Comparison of ENCODE assay signal across 8 cellular contexts in the genomic region with DNA sequence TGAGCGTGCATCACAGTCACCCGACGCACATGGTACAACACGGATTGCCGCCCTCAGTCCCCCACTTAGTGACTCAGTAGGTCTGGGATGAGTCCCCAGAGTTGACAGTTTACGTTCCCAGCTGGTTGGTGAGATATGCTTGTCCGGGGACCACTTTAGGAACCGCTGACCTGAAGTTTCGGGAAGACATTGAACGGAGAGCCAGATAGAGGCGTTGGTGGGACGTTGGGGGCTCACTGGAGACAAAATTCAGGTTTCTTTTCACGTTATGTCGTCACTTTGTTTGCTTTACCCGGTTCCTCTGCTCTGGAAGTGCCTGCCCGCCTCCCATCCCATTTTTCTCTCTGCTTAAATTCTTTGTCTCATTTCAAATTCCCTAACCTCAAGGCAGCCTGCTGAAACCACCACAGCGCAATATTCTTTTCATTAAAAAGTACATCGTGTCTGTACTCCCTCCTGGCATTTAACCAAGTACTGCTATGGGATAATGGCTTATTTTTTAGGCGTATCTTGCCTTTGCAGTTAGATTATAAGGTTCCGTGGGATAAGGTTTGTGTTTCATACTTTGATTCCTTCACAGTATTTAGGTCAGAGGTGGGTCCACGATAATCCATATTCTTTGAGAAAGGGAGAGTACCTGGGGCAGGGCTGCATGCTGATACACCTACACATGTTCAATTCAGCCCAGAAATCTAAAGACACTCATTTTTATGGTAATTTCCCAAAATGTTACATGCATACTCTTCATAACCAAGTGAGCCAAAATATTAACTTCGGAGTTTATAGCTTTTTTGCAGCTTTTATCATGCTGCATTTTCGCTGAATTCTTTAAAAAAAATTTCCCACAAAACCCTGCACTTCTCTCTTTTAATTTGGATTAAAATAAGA.
DNase-seq lines count a peak whose midpoint lies in the region; ATAC-seq and TF ChIP-seq lines count a peak whose summit lies in the region.

No MANE protein-coding gene starts in this region.

- H4K20me1 ChIP-seq in BLaER1: peaks cover 17% of the 10 kb centered on the region
- no peaks in the 10 kb centered on the region for H4K20me1 ChIP-seq in KMS-11 (ENCODE audit: insufficient read depth)

- H3K36me3 ChIP-seq in BLaER1 (peaks cover 18% of the 10 kb centered on the region), KMS-11 (ENCODE audit: insufficient read depth) (peaks cover 3% of the 10 kb centered on the region; the same call in 1 of the 2 replicates), mucosa of rectum (ENCODE audit: control insufficient read depth in 2 of 2, insufficient read depth in 2 of 2, low read length in 2 of 2) (peaks cover 7 to 9% of the 10 kb centered on the region in 2 donors)

- no peaks in the 10 kb centered on the region for H3K27me3 ChIP-seq in BLaER1
- H3K27me3 ChIP-seq in KMS-11 (ENCODE audit: insufficient read depth, low read depth): no peaks in the 10 kb centered on the region
- no peaks in the 10 kb centered on the region for H3K27me3 ChIP-seq in mucosa of rectum (ENCODE audit: control insufficient read depth in 2 of 2, insufficient read depth in 2 of 2, low read length in 2 of 2)

- H3K9me3 ChIP-seq in BLaER1 (peaks cover 6% of the 10 kb centered on the region; the same call in 1 of the 2 replicates), mucosa of rectum (ENCODE audit: control insufficient read depth in 2 of 2, low read length in 2 of 2) (no peaks in the 10 kb centered on the region)

- H3K4me3 ChIP-seq in BLaER1: peak overlapping the region; percentile 80
- peak overlapping the region; percentile 91 for H3K4me3 ChIP-seq in KMS-11 (IDR thresholded peaks at IDR 0.05; ENCODE audit: insufficient read depth, low read depth, low read length)
- peak overlapping the region; percentile 82 to 95 for H3K4me3 ChIP-seq in cardiac fibroblast (replicated peaks in 1 of 2; ENCODE audit: low read depth in 2 of 2, low read length in 2 of 2)
- H3K4me3 ChIP-seq in mucosa of rectum (ENCODE audit: low read length in 2 of 2): peak overlapping the region; percentile 94 to 95

- TF ChIP-seq CTCF in KMS-11 (conservative IDR thresholded peaks at IDR 0.05; ENCODE audit: low read depth, low read length) (no peak), cardiac fibroblast (IDR thresholded peaks at IDR 0.05; ENCODE audit: low read depth, low read length) (no peak)

- ATAC-seq in GM18858 (IDR thresholded peaks at IDR 0.05; ENCODE audit: unreplicated experiment): no peak
- no peak for ATAC-seq in GM21619 (IDR thresholded peaks at IDR 0.05; ENCODE audit: unreplicated experiment)

- H2AFZ ChIP-seq in KMS-11 (ENCODE audit: low read depth): peak overlapping the region; percentile 74

- H3K4me1 ChIP-seq in BLaER1: peaks cover 38% of the 10 kb centered on the region
- H3K4me1 ChIP-seq in KMS-11 (ENCODE audit: low read depth, poor library complexity, severe bottlenecking): peaks cover 15% of the 10 kb centered on the region
- H3K4me1 ChIP-seq in mucosa of rectum (ENCODE audit: control insufficient read depth in 2 of 2, insufficient read depth in 2 of 2, low read length in 2 of 2): peaks cover 9 to 14% of the 10 kb centered on the region in 2 donors

- H3K9ac ChIP-seq in BLaER1 (peak overlapping the region; percentile 74), KMS-11 (peak overlapping the region; percentile 48), mucosa of rectum (ENCODE audit: low read depth in 1 of 2, low read length in 2 of 2) (peak overlapping the region; percentile 74 to 89)

- H3K27ac ChIP-seq in BLaER1: peak overlapping the region; percentile 39
- peak overlapping the region; percentile 34 for H3K27ac ChIP-seq in KMS-11
- H3K27ac ChIP-seq in mucosa of rectum (ENCODE audit: low read depth in 2 of 2, low read length in 2 of 2): peak overlapping the region; percentile 69 to 76

- peak; percentile 23 to 66 for DNase-seq in cardiac fibroblast (ENCODE audit: low read depth in 2 of 2)
- DNase-seq in UCSD-AML1 (lab: John Stamatoyannopoulos, UW; ENCODE audit: unreplicated experiment): no peak
- no peak for DNase-seq in HuH-7.5 (ENCODE audit: low spot score)

- no peaks in the 10 kb centered on the region for H3K79me2 ChIP-seq in KMS-11 (ENCODE audit: insufficient read depth, low read depth)

- H3K4me2 ChIP-seq in BLaER1 (peak overlapping the region; percentile 95), KMS-11 (peak overlapping the region; percentile 57)

Comparison
In these comparisons a context has a peak if more than half of its experiments do, and no peak if none do; other contexts are left out.
1. DNase-seq: peak in cardiac fibroblast (2 of 2); none in UCSD-AML1 (single experiment) and HuH-7.5 (single experiment).
2. Peak in every context shown above with its lines, with median percentiles within 50 percentile points of each other: H3K27ac ChIP-seq, H3K4me3 ChIP-seq and H3K9ac ChIP-seq.